17 cellular contexts compared by ENCODE assay signal in the genomic region with DNA sequence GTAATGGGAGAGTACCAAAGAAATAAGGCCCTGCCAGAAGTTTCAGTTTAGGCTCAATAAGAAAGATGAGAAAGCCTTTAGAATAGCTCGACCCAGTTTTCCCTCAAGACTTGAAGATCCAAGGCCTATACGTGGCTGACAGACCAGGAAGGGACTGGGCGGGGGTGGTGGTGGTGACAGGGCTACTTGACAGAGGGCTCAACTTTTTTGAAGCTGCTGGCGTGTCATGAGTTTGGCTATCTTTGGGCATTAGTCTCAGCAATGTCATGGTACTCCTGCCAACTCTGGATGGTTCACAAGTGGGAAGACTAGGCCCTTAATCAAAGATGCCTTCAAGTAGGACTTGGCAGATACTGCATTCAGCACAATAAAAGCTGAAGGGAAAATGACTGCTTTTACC.
"Had no signal": no experiment of that assay in that cellular context is flagged by ENCODE, and none has a peak within 500 bp of the region (broad histone marks: within the 10 kb centered on the region; RNA-seq: fewer than 3 reads in every experiment).

No MANE protein-coding gene starts in this region.

- H3K36me3 Mint-ChIP-seq: IgD-negative memory B cell had no signal

- H3K9me3 Mint-ChIP-seq: IgD-negative memory B cell had no signal

- H3K4me3 Mint-ChIP-seq: IgD-negative memory B cell had no signal

- ATAC-seq: K562 had no signal

- H3K27ac Mint-ChIP-seq: IgD-negative memory B cell had no signal

- DNase-seq: Kasumi-1, MM.1S, NCI-H1092 treated with DMSO at 0.1 percent for 48 hours, NCI-H1436, NCI-H187, NCI-H2029, NCI-H2081 treated with DMSO at 0.1 percent for 48 hours, NCI-H2171, NCI-H226, NCI-H446 treated with DMSO at 0.1 percent for 48 hours, NCI-H510A treated with DMSO at 0.1 percent for 48 hours, NCI-H526, RPMI8226, SHP77, SK-N-SH had no signal
